Comparison of ENCODE assay signal across 17 cellular contexts in the genomic region with DNA sequence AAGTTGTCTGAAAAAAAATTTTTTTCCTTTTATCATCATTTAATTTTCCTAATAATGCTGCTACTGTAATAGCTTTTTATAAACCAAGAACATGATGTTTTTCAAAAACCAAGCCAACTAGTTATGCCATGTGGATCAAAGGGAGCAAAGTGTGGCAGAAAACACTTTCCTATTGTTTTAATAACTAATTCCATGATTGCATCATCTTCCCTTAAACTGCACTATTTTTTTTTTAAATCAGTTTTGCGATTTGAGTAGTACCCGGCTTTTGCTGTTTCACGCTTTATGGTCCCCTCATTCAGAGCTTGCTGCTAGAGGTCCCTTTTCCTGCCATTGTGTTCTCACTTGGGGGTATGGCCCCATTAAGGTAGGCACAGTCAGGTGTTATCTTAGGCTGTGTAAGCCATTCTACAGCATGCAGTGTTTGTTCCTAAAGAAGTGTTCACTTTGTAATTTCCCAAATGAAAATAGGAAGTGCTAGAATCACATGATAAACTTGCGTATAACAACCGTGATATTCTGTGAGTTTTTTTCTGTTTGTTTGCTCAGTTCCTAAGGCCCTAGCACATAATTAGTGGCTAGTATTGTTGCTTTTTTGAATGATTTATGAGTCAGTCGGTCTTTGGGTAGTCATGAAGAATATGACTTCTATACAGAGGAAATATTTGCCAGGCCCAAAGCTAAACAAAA.
DNase-seq lines count a peak whose midpoint lies in the region; ATAC-seq, FAIRE-seq and TF ChIP-seq lines count a peak whose summit lies in the region.
"Had no signal": no experiment of that assay in that cellular context is flagged by ENCODE, and none has a peak within 500 bp of the region (broad histone marks: within the 10 kb centered on the region; RNA-seq: fewer than 3 reads in every experiment).

No MANE protein-coding gene starts in this region.

- dilution Hi-C loops in endothelial cell of umbilical vein (cut with MboI; ENCODE audit: extremely low pct_ligation_motif_present, low sequenced_read_pairs) = no loop called here

- TF ChIP-seq CTCF in endothelial cell of umbilical vein (IDR thresholded peaks at IDR 0.05; ENCODE audit: extremely low read depth in 1 of 2, insufficient read depth in 1 of 2, low read depth in 1 of 2, low read length in 2 of 2) = no peak
- TF ChIP-seq CTCF in type B pancreatic cell (conservative IDR thresholded peaks at IDR 0.05) = no peak

- no peaks in the 10 kb centered on the region for H3K27me3 ChIP-seq in endothelial cell of umbilical vein (ENCODE audit: control insufficient read depth in 2 of 2, insufficient read depth in 2 of 2, low read length in 2 of 2)
- H3K27me3 ChIP-seq: BLaER1, neutrophil had no signal

- H3K9me3 ChIP-seq in endothelial cell of umbilical vein (replicated peaks; ENCODE audit: control insufficient read depth, insufficient read depth, low read length) = no peaks in the 10 kb centered on the region
- H3K9me3 ChIP-seq: BLaER1, neutrophil had no signal

- no peaks in the 10 kb centered on the region for H3K79me2 ChIP-seq in endothelial cell of umbilical vein (ENCODE audit: control insufficient read depth, insufficient read depth, low read length)

- H3K27me3 Mint-ChIP-seq in activated T-helper 2 cell treated with anti-CD3 and anti-CD28 coated beads, Interferon-gamma antibody, Interleukin-2, Interleukin-4, amounts not matched to agents 10 μg/mL and 5 μg/mL and 100 μg/mL, durations not matched to agents 14 hours and 24 hours and 36 hours (ENCODE audit: low read depth) = no peaks in the 10 kb centered on the region
- no peaks in the 10 kb centered on the region for H3K27me3 Mint-ChIP-seq in type B pancreatic cell
- H3K27me3 Mint-ChIP-seq: stimulated activated naive CD8-positive, alpha-beta T cell treated with anti-CD3 and anti-CD28 coated beads, Interleukin-15, Interleukin-2, amounts not matched to agents 100 ng/mL and 50 ng/mL, for 24 hours had no signal

- no peaks in the 10 kb centered on the region for H3K9me3 Mint-ChIP-seq in activated T-helper 2 cell treated with anti-CD3 and anti-CD28 coated beads, Interferon-gamma antibody, Interleukin-2, Interleukin-4, amounts not matched to agents 10 μg/mL and 5 μg/mL and 100 μg/mL, durations not matched to agents 14 hours and 24 hours and 36 hours
- no peaks in the 10 kb centered on the region for H3K9me3 Mint-ChIP-seq in type B pancreatic cell
- H3K9me3 Mint-ChIP-seq: stimulated activated naive CD8-positive, alpha-beta T cell treated with anti-CD3 and anti-CD28 coated beads, Interleukin-15, Interleukin-2, amounts not matched to agents 100 ng/mL and 50 ng/mL, for 24 hours had no signal

- CTCF ChIA-PET in endothelial cell of umbilical vein (lab: Charles Lee) = interaction anchor here (1.3 kb wide), 1 partner anchor 10 kb away, joined by 3 read pairs; no protein-coding TSS in a partner anchor

- no TSS peak for BruUV-seq in endothelial cell of umbilical vein (replicated peaks; lab: Mats Ljungman, UMichigan)

- no peak overlapping the region for H3K9ac ChIP-seq in endothelial cell of umbilical vein (replicated peaks; ENCODE audit: extremely low read depth, insufficient read depth, low read length)
- H3K9ac ChIP-seq: BLaER1, GM23248 had no signal

- H4K20me1 ChIP-seq in endothelial cell of umbilical vein (replicated peaks; ENCODE audit: control insufficient read depth, extremely low read depth, insufficient read depth, low read length) = no peaks in the 10 kb centered on the region
- H4K20me1 ChIP-seq: BLaER1 had no signal

- no peak overlapping the region for H3K4me3 ChIP-seq in endothelial cell of umbilical vein (replicated peaks in 1 of 3; ENCODE audit: insufficient read depth in 1 of 3, low read depth in 1 of 3, low read length in 3 of 3)
- H3K4me3 ChIP-seq: BLaER1, GM23248 had no signal

- no peak overlapping the region for H3K4me3 Mint-ChIP-seq in activated T-helper 2 cell treated with anti-CD3 and anti-CD28 coated beads, Interferon-gamma antibody, Interleukin-2, Interleukin-4, amounts not matched to agents 10 μg/mL and 5 μg/mL and 100 μg/mL, durations not matched to agents 14 hours and 24 hours and 36 hours (ENCODE audit: low read depth)
- H3K4me3 Mint-ChIP-seq in type B pancreatic cell = no peak overlapping the region
- H3K4me3 Mint-ChIP-seq: stimulated activated naive CD8-positive, alpha-beta T cell treated with anti-CD3 and anti-CD28 coated beads, Interleukin-15, Interleukin-2, amounts not matched to agents 100 ng/mL and 50 ng/mL, for 24 hours had no signal

- H3K4me1 ChIP-seq in endothelial cell of umbilical vein (ENCODE audit: control insufficient read depth, extremely low read depth, insufficient read depth, low read length) = no peaks in the 10 kb centered on the region
- H3K4me1 ChIP-seq: BLaER1 had no signal

- H3K9me1 ChIP-seq in endothelial cell of umbilical vein (replicated peaks; ENCODE audit: control insufficient read depth, extremely low read depth, insufficient read depth, low read length) = no peaks in the 10 kb centered on the region

- TF ChIP-seq POLR2A in endothelial cell of umbilical vein (IDR thresholded peaks at IDR 0.05; ENCODE audit: low read depth, low read length) = no peak

- no peak for ATAC-seq in HG03432 (IDR thresholded peaks at IDR 0.05; ENCODE audit: unreplicated experiment)

- H3K4me1 Mint-ChIP-seq in activated T-helper 2 cell treated with anti-CD3 and anti-CD28 coated beads, Interferon-gamma antibody, Interleukin-2, Interleukin-4, amounts not matched to agents 10 μg/mL and 5 μg/mL and 100 μg/mL, durations not matched to agents 14 hours and 24 hours and 36 hours (ENCODE audit: low read depth) = no peaks in the 10 kb centered on the region
- H3K4me1 Mint-ChIP-seq in type B pancreatic cell (ENCODE audit: unreplicated experiment) = no peaks in the 10 kb centered on the region

- no peak overlapping the region for H3K27ac Mint-ChIP-seq in activated T-helper 2 cell treated with anti-CD3 and anti-CD28 coated beads, Interferon-gamma antibody, Interleukin-2, Interleukin-4, amounts not matched to agents 10 μg/mL and 5 μg/mL and 100 μg/mL, durations not matched to agents 14 hours and 24 hours and 36 hours
- no peak overlapping the region for H3K27ac Mint-ChIP-seq in type B pancreatic cell
- H3K27ac Mint-ChIP-seq: stimulated activated naive CD8-positive, alpha-beta T cell treated with anti-CD3 and anti-CD28 coated beads, Interleukin-15, Interleukin-2, amounts not matched to agents 100 ng/mL and 50 ng/mL, for 24 hours had no signal

- POLR2A ChIA-PET in endothelial cell of umbilical vein (lab: Charles Lee) = no interaction called here

- DNase-seq in NCI-H1105 (lab: John Stamatoyannopoulos, UW) (peak; percentile 71), NCI-H748 (lab: John Stamatoyannopoulos, UW; ENCODE audit: unreplicated experiment) (peak; percentile 99), endothelial cell of umbilical vein (ENCODE audit: low read depth, low spot score) (peak; percentile 73), renal cortical epithelial cell (ENCODE audit: low read depth) (peak; percentile 15), type B pancreatic cell (ENCODE audit: extremely low spot score, unreplicated experiment) (no peak)
- no peak for DNase-seq in activated T-helper 2 cell treated with anti-CD3 and anti-CD28 coated beads, Interferon-gamma antibody, Interleukin-2, Interleukin-4, amounts not matched to agents 10 μg/mL and 5 μg/mL and 100 μg/mL, durations not matched to agents 14 hours and 24 hours and 36 hours (ENCODE audit: low spot score)
- no peak for DNase-seq in stimulated activated naive CD4-positive, alpha-beta T cell (lab: John Stamatoyannopoulos, UW)
- DNase-seq: activated CD4-positive, CD25-positive, alpha-beta regulatory T cell; DMS79 treated with DMSO at 0.1 percent for 48 hours; GM23248; NCI-H446 treated with DMSO at 0.1 percent for 48 hours; small intestine had no signal

- H3K36me3 ChIP-seq in endothelial cell of umbilical vein (ENCODE audit: control insufficient read depth in 2 of 2, extremely low read depth in 1 of 2, insufficient read depth in 2 of 2, low read length in 2 of 2) = no peaks in the 10 kb centered on the region

- H2AFZ ChIP-seq in endothelial cell of umbilical vein (ENCODE audit: low read depth, low read length) = peak overlapping the region; percentile 32
- H2AFZ ChIP-seq: GM23248 had no signal

- no peaks in the 10 kb centered on the region for H3K36me3 Mint-ChIP-seq in activated T-helper 2 cell treated with anti-CD3 and anti-CD28 coated beads, Interferon-gamma antibody, Interleukin-2, Interleukin-4, amounts not matched to agents 10 μg/mL and 5 μg/mL and 100 μg/mL, durations not matched to agents 14 hours and 24 hours and 36 hours (ENCODE audit: low read depth)
- H3K36me3 Mint-ChIP-seq in type B pancreatic cell = no peaks in the 10 kb centered on the region

- H3K27ac ChIP-seq in endothelial cell of umbilical vein (ENCODE audit: insufficient read depth, low read depth, low read length) = peak overlapping the region; percentile 28
- H3K27ac ChIP-seq: BLaER1, GM23248, neutrophil, RWPE1 had no signal

- H3K4me2 ChIP-seq in endothelial cell of umbilical vein (ENCODE audit: insufficient read depth, low read length) = no peak overlapping the region
- H3K4me2 ChIP-seq: BLaER1 had no signal

- FAIRE-seq in endothelial cell of umbilical vein (lab: Jason Lieb, UNC) = no peak
- FAIRE-seq: small intestine had no signal

- intact Hi-C loops in endothelial cell of umbilical vein (cut with micrococcal nuclease) = loop anchor here (1.0 kb wide), 1 partner anchor 8 kb away; no protein-coding TSS in a partner anchor
- intact Hi-C loops in activated T-helper 2 cell treated with anti-CD3 and anti-CD28 coated beads, Interferon-gamma antibody, Interleukin-2, Interleukin-4, amounts not matched to agents 10 μg/mL and 5 μg/mL and 100 μg/mL, durations not matched to agents 14 hours and 24 hours and 36 hours (cut with micrococcal nuclease) = no loop called here

TF ChIP-seq in endothelial cell of umbilical vein, 7 proteins besides CTCF, POLR2A, EP300 and RAD21:
- TF ChIP-seq FOS (IDR thresholded peaks at IDR 0.05; ENCODE audit: borderline replicate concordance, insufficient read depth, low read length) (no peak), POLR2AphosphoS5 (IDR thresholded peaks at IDR 0.05; ENCODE audit: insufficient read depth, low read depth, low read length) (no peak), EZH2 (IDR thresholded peaks at IDR 0.05; ENCODE audit: borderline replicate concordance, low read depth, low read length, severe bottlenecking) (no peak), GATA2 (IDR thresholded peaks at IDR 0.05; ENCODE audit: insufficient read depth, insufficient read length, low read depth, low read length) (no peak), JUN (IDR thresholded peaks at IDR 0.05; ENCODE audit: borderline replicate concordance, insufficient read depth, insufficient read length, low read depth) (no peak), MYC (IDR thresholded peaks at IDR 0.05; ENCODE audit: low read depth, low read length) (no peak)
- TF ChIP-seq, protein P1, sequence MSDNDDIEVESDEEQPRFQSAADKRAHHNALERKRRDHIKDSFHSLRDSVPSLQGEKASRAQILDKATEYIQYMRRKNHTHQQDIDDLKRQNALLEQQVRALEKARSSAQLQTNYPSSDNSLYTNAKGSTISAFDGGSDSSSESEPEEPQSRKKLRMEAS (IDR thresholded peaks at IDR 0.05; ENCODE audit: insufficient read depth, insufficient read length) = no peak

Comparison
In these comparisons a context has a peak if more than half of its experiments do, and no peak if none do; other contexts are left out.
1. DNase-seq: peak in NCI-H1105 (single experiment), NCI-H748 (single experiment), endothelial cell of umbilical vein (single experiment) and renal cortical epithelial cell (single experiment); none in activated T-helper 2 cell treated with anti-CD3 and anti-CD28 coated beads, Interferon-gamma antibody, Interleukin-2, Interleukin-4, amounts not matched to agents 10 μg/mL and 5 μg/mL and 100 μg/mL, durations not matched to agents 14 hours and 24 hours and 36 hours (single experiment), type B pancreatic cell (single experiment) and stimulated activated naive CD4-positive, alpha-beta T cell (0 of 6).